8 cellular contexts compared by ENCODE assay signal in the genomic region with DNA sequence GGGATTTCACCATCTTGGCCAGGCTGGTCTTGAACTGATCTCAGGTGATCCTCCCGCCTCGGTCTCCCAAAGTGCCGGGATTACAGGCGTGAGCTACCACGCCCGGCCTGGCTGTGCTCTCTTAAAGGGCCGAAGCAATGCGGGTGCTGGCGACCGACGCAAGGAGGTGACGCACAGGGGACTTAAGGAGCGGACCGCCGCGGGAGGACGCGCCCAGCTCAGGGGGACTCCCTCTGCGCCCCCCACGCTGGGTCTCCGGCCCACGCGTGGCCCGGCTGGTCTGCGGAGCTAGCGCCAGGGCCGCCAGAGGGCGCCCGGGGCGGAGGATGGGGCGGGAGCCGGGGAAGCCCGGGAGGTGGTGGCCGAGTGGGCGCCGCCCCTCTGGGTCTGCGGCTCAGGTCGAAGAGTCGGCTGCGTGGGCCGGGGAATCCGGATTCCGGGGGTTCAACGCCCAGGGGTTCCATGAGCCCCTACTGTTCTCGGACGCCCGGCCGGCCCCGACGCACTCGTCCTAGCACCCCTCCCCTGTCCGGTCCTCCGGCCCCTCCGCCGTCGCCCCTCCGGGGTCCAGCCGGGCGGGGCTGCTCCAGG. TPM values are rescaled to one million over a fixed set of nuclear protein-coding genes. Genes with fewer than 3 reads are reported as not detected.
DNase-seq lines count a peak whose midpoint lies in the region; ATAC-seq and TF ChIP-seq lines count a peak whose summit lies in the region.

No MANE protein-coding gene starts in this region.

- H3K4me1 ChIP-seq in ovary (ENCODE audit: insufficient read depth) (peaks cover 10% of the 10 kb centered on the region), tibial nerve (peaks cover 0 to 27% (median 16%) of the 10 kb centered on the region in 4 donors)

- intact Hi-C loops in head of caudate nucleus (cut with DNase I) (loop anchor here (10.0 kb wide), 1 partner anchor 145 kb away; a partner anchor contains a TSS), ovary (cut with DNase I) (no loop called here)

- TF ChIP-seq CTCF in ovary (IDR thresholded peaks at IDR 0.05) (peak; percentile 75 to 88 (median 86)), tibial nerve (IDR thresholded peaks at IDR 0.05) (peak; percentile 81 to 90 (median 89))

- H3K4me3 ChIP-seq in SK-N-MC (peak overlapping the region; percentile 76), ovary (peak overlapping the region; percentile 98), tibial nerve (peak overlapping the region; percentile 51 to 95 (median 86))

- no peaks in the 10 kb centered on the region for H3K36me3 ChIP-seq in SK-N-MC (ENCODE audit: insufficient read depth, low read length)
- no peaks in the 10 kb centered on the region for H3K36me3 ChIP-seq in ovary
- peaks cover 0 to 24% (median 0%) of the 10 kb centered on the region in 3 donors for H3K36me3 ChIP-seq in tibial nerve

- DNase-seq in COLO668 (lab: John Stamatoyannopoulos, UW; ENCODE audit: unreplicated experiment) (peak; percentile 73), HT1080 (ENCODE audit: low read depth) (peak; percentile 63), SK-N-MC (ENCODE audit: low read depth, low spot score) (no peak), head of caudate nucleus (peak in 37 of 42 donors; percentile 51 to 87 (median 73)), ovary (peak; percentile 68 to 86 (median 77)), tibial nerve (ENCODE audit: low spot score in 2 of 2) (peak; percentile 50 to 54)
- DNase-seq in activated naive CD4-positive, alpha-beta T cell treated with anti-CD3 and anti-CD28 coated beads, Interleukin-2, amount 50 U/mL, for 16 hours = peak; percentile 62

- 0 to 1% (median 0%) methylated on average over 31 to 59 of the region's 59 CpGs for WGBS in ovary, 3 donors
- 0 to 1% methylated on average over 12 to 29 of the region's 59 CpGs for WGBS in tibial nerve, 2 donors

- no peak for TF ChIP-seq POLR2A in ovary (IDR thresholded peaks at IDR 0.05)
- TF ChIP-seq POLR2A in tibial nerve (IDR thresholded peaks at IDR 0.05) = no peak

- H3K9ac ChIP-seq in SK-N-MC (ENCODE audit: insufficient read length) = no peak overlapping the region

- peak; percentile 68 for ATAC-seq in GM19468 (IDR thresholded peaks at IDR 0.05; ENCODE audit: extremely low read depth, unreplicated experiment)

- H3K9me3 ChIP-seq in SK-N-MC (ENCODE audit: low read depth, low read length) (no peaks in the 10 kb centered on the region), ovary (no peaks in the 10 kb centered on the region), tibial nerve (no peaks in the 10 kb centered on the region)

- TF ChIP-seq EP300 in ovary (IDR thresholded peaks at IDR 0.05) (no peak), tibial nerve (IDR thresholded peaks at IDR 0.05) (peak in 1 of 2 donors; percentile 29)

- H3K27me3 ChIP-seq in ovary (no peaks in the 10 kb centered on the region), tibial nerve (peaks cover 0 to 31% of the 10 kb centered on the region in 2 donors)

- H3K27ac ChIP-seq in SK-N-MC (no peak overlapping the region), ovary (peak overlapping the region; percentile 53 to 82), tibial nerve (peak overlapping the region; percentile 25 to 88 (median 75))

RNA-seq across cellular contexts. Expression of a gene that starts 0.5 kb away (rescaled TPM):
- 60.9 and 65.5 TPM in 2 replicates for total RNA-seq in HT1080 (2014; rRNA removed; shearing (Covaris generic))
- polyA plus RNA-seq in HT1080 (2015; cell fraction: cytosol; rRNA removed) = 107 TPM in 2 replicates
- polyA plus RNA-seq in HT1080 (2015; cell fraction: nucleus; rRNA removed) = 98.3 and 104 TPM in 2 replicates
- total RNA-seq in ovary (10 to 100 TPM; 19.6 to 63.9 (median 45.8) TPM), tibial nerve (10 to 100 TPM; 23.7 to 48.2 (median 31.6) TPM)
- polyA plus RNA-seq in ovary = 10 to 100 TPM; 24.2 to 27.3 TPM

RNA-seq across cellular contexts. Expression of a gene that starts 35.7 kb away (rescaled TPM):
- total RNA-seq in HT1080 (2014; rRNA removed; shearing (Covaris generic)) = 37.1 and 39.8 TPM in 2 replicates
- 32.2 and 38.0 TPM in 2 replicates for polyA plus RNA-seq in HT1080 (2015; cell fraction: cytosol; rRNA removed)
- 104 and 112 TPM in 2 replicates for polyA plus RNA-seq in HT1080 (2015; cell fraction: nucleus; rRNA removed)
- 10 to 100 TPM in 6 of 7 donors, 1 to 10 TPM in 1; 9.7 to 26.5 (median 20.3) TPM for total RNA-seq in ovary
- 10 to 100 TPM; 14.6 to 23.9 TPM for polyA plus RNA-seq in ovary
- total RNA-seq in tibial nerve = 10 to 100 TPM; 23.2 to 32.7 (median 25.8) TPM

RNA-seq across cellular contexts. Expression of a gene that starts 49.0 kb away (rescaled TPM):
- 110 and 136 TPM in 2 replicates for total RNA-seq in HT1080 (2014; rRNA removed; shearing (Covaris generic))
- polyA plus RNA-seq in HT1080 (2015; cell fraction: cytosol; rRNA removed) = 55.9 and 66.3 TPM in 2 replicates
- 55.2 and 68.1 TPM in 2 replicates for polyA plus RNA-seq in HT1080 (2015; cell fraction: nucleus; rRNA removed)
- total RNA-seq in ovary (10 to 100 TPM; 20.5 to 51.4 (median 36.0) TPM), tibial nerve (10 to 100 TPM; 18.1 to 25.5 (median 23.2) TPM)
- 10 to 100 TPM; 22.1 to 41.4 TPM for polyA plus RNA-seq in ovary
